14 cellular contexts compared by ENCODE assay signal in the genomic region with DNA sequence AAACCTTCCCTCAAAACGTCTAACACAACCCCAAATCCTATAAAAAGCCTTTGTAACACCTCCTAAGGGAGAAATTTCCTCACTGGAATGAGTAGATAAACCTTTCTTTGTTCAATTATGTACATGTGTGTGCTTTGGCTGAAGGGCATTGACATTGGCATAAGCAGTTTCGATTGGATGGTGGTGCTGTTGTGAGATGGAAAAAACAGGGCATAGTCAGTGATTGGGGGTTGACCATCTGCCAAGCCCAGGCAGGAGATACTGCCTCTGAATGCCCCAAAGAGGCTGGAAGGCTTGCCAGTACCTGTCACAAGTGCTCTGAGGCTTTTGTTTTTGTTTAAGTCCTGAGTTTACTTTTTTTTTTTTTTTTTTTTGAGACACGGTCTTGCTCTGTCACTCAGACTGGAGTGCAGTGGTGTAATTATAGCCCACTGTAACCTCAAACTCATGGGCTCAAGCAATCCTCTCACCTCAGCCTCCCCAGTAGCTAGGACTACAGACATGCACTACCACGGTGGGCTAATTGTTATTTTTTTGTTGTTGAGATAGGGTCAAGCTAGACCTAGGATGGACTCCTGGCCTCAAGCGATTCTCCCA. TPM values are rescaled to one million over a fixed set of nuclear protein-coding genes. Genes with fewer than 3 reads are reported as not detected.
DNase-seq lines count a peak whose midpoint lies in the region; ATAC-seq and TF ChIP-seq lines count a peak whose summit lies in the region.
"Had no signal": no experiment of that assay in that cellular context is flagged by ENCODE, and none has a peak within 500 bp of the region (broad histone marks: within the 10 kb centered on the region; RNA-seq: fewer than 3 reads in every experiment).

No MANE protein-coding gene starts in this region.

- H3K4me3 ChIP-seq in right lobe of liver (no peak overlapping the region), tibial artery (no peak overlapping the region)

- no peak for TF ChIP-seq POLR2A in right lobe of liver (IDR thresholded peaks at IDR 0.05)

- TF ChIP-seq CTCF in right lobe of liver (IDR thresholded peaks at IDR 0.05), result no peak
- no peak for TF ChIP-seq CTCF in tibial artery (IDR thresholded peaks at IDR 0.05)

- intact Hi-C loops in right lobe of liver (cut with DNase I), result no loop called here
- intact Hi-C loops in tibial artery (cut with DNase I; ENCODE audit: low total_unique reads), result no loop called here

- peak; percentile 76 for DNase-seq in DMS 273 (lab: John Stamatoyannopoulos, UW; ENCODE audit: unreplicated experiment)
- peak; percentile 77 for DNase-seq in NCI-H2029 treated with DMSO at 0.1 percent for 48 hours (lab: John Stamatoyannopoulos, UW)
- DNase-seq in astrocyte of the hippocampus (ENCODE audit: low read depth, low spot score), result peak; percentile 40
- DNase-seq in right lobe of liver, result peak; percentile 67 to 78 (median 76)
- DNase-seq in tibial artery, result no peak
- DNase-seq in T1000 (lab: John Stamatoyannopoulos, UW), result no peak
- DNase-seq in stimulated activated CD4-positive, alpha-beta T cell treated with anti-CD3 and anti-CD28 coated beads, Interleukin-1b, Interleukin-23, amount 100 ng/mL, for 48 hours, result no peak
- DNase-seq: activated CD4-positive, alpha-beta T cell treated with anti-CD3 and anti-CD28 coated beads for 4 hours; Caco-2; left ventricle myocardium inferior; MM.1S; NCI-H526; T-helper 17 cell had no signal

- no peaks in the 10 kb centered on the region for H3K9me3 ChIP-seq in right lobe of liver
- H3K9me3 ChIP-seq in tibial artery, result no peaks in the 10 kb centered on the region

- H3K27me3 ChIP-seq in right lobe of liver (no peaks in the 10 kb centered on the region), tibial artery (no peaks in the 10 kb centered on the region)

- H3K4me1 ChIP-seq in right lobe of liver, result peaks cover 0 to 20% (median 0%) of the 10 kb centered on the region in 4 donors
- H3K4me1 ChIP-seq in tibial artery, result peaks cover 0 to 30% (median 18%) of the 10 kb centered on the region in 4 donors
- H3K4me1 ChIP-seq: Caco-2 had no signal

- WGBS in right lobe of liver (ENCODE audit: insufficient coverage, low coverage, low lambda C conversion rate, missing lambda C conversion rate), result 55% methylated on average over 5 of the region's 5 CpGs

- H3K36me3 ChIP-seq in right lobe of liver (peaks cover 0 to 2% (median 0%) of the 10 kb centered on the region in 4 donors), tibial artery (peaks cover 0 to 12% (median 12%) of the 10 kb centered on the region in 3 donors)

- H3K27ac ChIP-seq in right lobe of liver, result peak overlapping the region in 2 of 3 donors; percentile 40 to 100
- H3K27ac ChIP-seq in tibial artery, result no peak overlapping the region

- peak; percentile 44 to 71 (median 56) for ATAC-seq in right lobe of liver
- no peak for ATAC-seq in GM21825 (IDR thresholded peaks at IDR 0.05; ENCODE audit: unreplicated experiment)
- ATAC-seq: T-helper 17 cell had no signal

RNA-seq across cellular contexts. Expression of a gene that starts 1.2 kb away (rescaled TPM):
- total RNA-seq in right lobe of liver, result 10 to 100 TPM; 15.3 to 24.4 (median 18.0) TPM

RNA-seq across cellular contexts. Expression of a gene that starts 29.1 kb away (rescaled TPM):
- total RNA-seq in right lobe of liver, result 100 to 1,000 TPM; 298 to 624 (median 414) TPM

RNA-seq across cellular contexts. Expression of a gene that starts 29.5 kb away (rescaled TPM):
- 10 to 100 TPM; 11.6 to 29.0 (median 13.4) TPM for total RNA-seq in right lobe of liver

RNA-seq across cellular contexts. Expression of a gene that starts 29.7 kb away (rescaled TPM):
- 1 to 10 TPM; 2.0 to 6.3 (median 4.2) TPM for total RNA-seq in right lobe of liver

Comparison
In these comparisons a context has a peak if more than half of its experiments do, and no peak if none do; other contexts are left out.
1. DNase-seq: peak in DMS 273 (single experiment), NCI-H2029 treated with DMSO at 0.1 percent for 48 hours (single experiment), astrocyte of the hippocampus (single experiment) and right lobe of liver (3 of 3); none in tibial artery (0 of 2), T1000 (single experiment) and stimulated activated CD4-positive, alpha-beta T cell treated with anti-CD3 and anti-CD28 coated beads, Interleukin-1b, Interleukin-23, amount 100 ng/mL, for 48 hours (single experiment).
2. H3K27ac ChIP-seq: peak in right lobe of liver (2 of 3); none in tibial artery (0 of 2).